18 cellular contexts compared by ENCODE assay signal in the genomic region with DNA sequence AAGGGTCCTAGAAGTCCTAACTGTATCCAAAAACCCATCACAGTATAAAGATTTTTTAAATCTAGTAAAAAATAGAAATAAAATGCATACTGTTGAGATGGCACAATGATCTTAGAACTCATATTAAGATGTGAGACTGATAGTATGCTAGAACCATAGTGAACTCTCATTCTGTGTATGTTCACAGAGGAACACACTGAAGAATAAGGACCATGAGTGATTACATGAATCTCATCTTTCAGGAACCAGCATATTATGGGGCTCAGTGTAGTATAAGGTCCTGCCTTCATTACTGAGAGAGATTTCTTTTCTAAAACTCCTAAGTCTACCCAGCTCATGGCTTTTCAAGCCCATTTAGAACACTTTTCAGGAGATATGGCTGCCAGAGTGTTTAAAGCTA. TPM values are rescaled to one million over a fixed set of nuclear protein-coding genes. Genes with fewer than 3 reads are reported as not detected.
DNase-seq lines count a peak whose midpoint lies in the region; ATAC-seq and TF ChIP-seq lines count a peak whose summit lies in the region.
"Had no signal": no experiment of that assay in that cellular context is flagged by ENCODE, and none has a peak within 500 bp of the region (broad histone marks: within the 10 kb centered on the region; RNA-seq: fewer than 3 reads in every experiment).

No MANE protein-coding gene starts in this region.

- no peak overlapping the region for H3K9ac ChIP-seq in smooth muscle cell (ENCODE audit: low read depth)

- no peaks in the 10 kb centered on the region for H3K4me1 ChIP-seq in body of pancreas
- H3K4me1 ChIP-seq in smooth muscle cell (ENCODE audit: low read depth), result no peaks in the 10 kb centered on the region
- H3K4me1 ChIP-seq: gastroesophageal sphincter had no signal

- H3K36me3 ChIP-seq in body of pancreas (replicated peaks in 1 of 2; ENCODE audit: insufficient read depth in 1 of 2, low read depth in 2 of 2) (no peaks in the 10 kb centered on the region), smooth muscle cell (ENCODE audit: low read depth) (no peaks in the 10 kb centered on the region)
- H3K36me3 ChIP-seq: gastroesophageal sphincter had no signal

- no peak for DNase-seq in glomerular visceral epithelial cell (ENCODE audit: extremely low spot score)
- no peak for DNase-seq in NCI-H774 (lab: John Stamatoyannopoulos, UW)
- no peak for DNase-seq in body of pancreas
- DNase-seq in smooth muscle cell (lab: John Stamatoyannopoulos, UW; ENCODE audit: unreplicated experiment), result no peak
- DNase-seq: activated CD8-positive, alpha-beta memory T cell treated with anti-CD3 and anti-CD28 coated beads, Interleukin-2, amount 50 U/mL, for 48 hours; activated naive CD8-positive, alpha-beta T cell treated with anti-CD3 and anti-CD28 coated beads, Interleukin-2, amount 10 ng/mL, durations not matched to agents 7 days and 5 days; CD4-positive, alpha-beta memory T cell; mesenchymal stem cell; NCI-H1048; PC-3; substantia nigra; SW 1271 had no signal

- H3K27ac ChIP-seq in body of pancreas (no peak overlapping the region), smooth muscle cell (ENCODE audit: low read depth) (no peak overlapping the region)
- H3K27ac ChIP-seq: gastroesophageal sphincter had no signal

- H3K4me3 ChIP-seq in body of pancreas (no peak overlapping the region), smooth muscle cell (no peak overlapping the region)
- H3K4me3 ChIP-seq: gastroesophageal sphincter had no signal

- H4K20me1 ChIP-seq in smooth muscle cell (ENCODE audit: low read depth), result no peaks in the 10 kb centered on the region

- intact Hi-C loops in body of pancreas (cut with DNase I), result no loop called here

- no peaks in the 10 kb centered on the region for H3F3A ChIP-seq in smooth muscle cell (ENCODE audit: low read depth)

- TF ChIP-seq CTCF in body of pancreas (IDR thresholded peaks at IDR 0.05), result no peak
- no peak for TF ChIP-seq CTCF in smooth muscle cell (IDR thresholded peaks at IDR 0.05; ENCODE audit: borderline replicate concordance, insufficient read depth, poor library complexity, severe bottlenecking)

- H3K79me2 ChIP-seq in smooth muscle cell (ENCODE audit: low read depth), result no peaks in the 10 kb centered on the region

- H3K27me3 ChIP-seq in body of pancreas (no peaks in the 10 kb centered on the region), smooth muscle cell (ENCODE audit: low read depth) (no peaks in the 10 kb centered on the region)
- H3K27me3 ChIP-seq: gastroesophageal sphincter had no signal

- no peaks in the 10 kb centered on the region for H3K9me3 ChIP-seq in body of pancreas
- H3K9me3 ChIP-seq in smooth muscle cell (replicated peaks; ENCODE audit: low read depth), result no peaks in the 10 kb centered on the region
- H3K9me3 ChIP-seq: gastroesophageal sphincter had no signal

- H3K4me2 ChIP-seq in smooth muscle cell, result no peak overlapping the region

- ATAC-seq in GM19452 (IDR thresholded peaks at IDR 0.05; ENCODE audit: unreplicated experiment), result peak; percentile 74
- ATAC-seq in HG02642 (IDR thresholded peaks at IDR 0.05; ENCODE audit: poor library complexity, unreplicated experiment), result peak; percentile 62
- peak; percentile 34 for ATAC-seq in HG03196 (IDR thresholded peaks at IDR 0.05; ENCODE audit: unreplicated experiment)
- ATAC-seq in body of pancreas, result no peak
- ATAC-seq: gastroesophageal sphincter, HCT116, PC-3, WTC11 had no signal

- TF ChIP-seq POLR2A in body of pancreas (IDR thresholded peaks at IDR 0.05), result no peak

- H2AFZ ChIP-seq in smooth muscle cell (ENCODE audit: low read depth), result no peak overlapping the region

RNA-seq across cellular contexts. Expression of a gene that starts 59.8 kb away (rescaled TPM):
- total RNA-seq in body of pancreas (10 to 100 TPM in 1 of 2 donors, 1 to 10 TPM in 1; 8.0 to 10.9 TPM), smooth muscle cell (10.2 and 11.6 TPM in 2 replicates)
- 5.3 and 7.3 TPM in 2 replicates for polyA plus RNA-seq in smooth muscle cell
